In the genomic region with DNA sequence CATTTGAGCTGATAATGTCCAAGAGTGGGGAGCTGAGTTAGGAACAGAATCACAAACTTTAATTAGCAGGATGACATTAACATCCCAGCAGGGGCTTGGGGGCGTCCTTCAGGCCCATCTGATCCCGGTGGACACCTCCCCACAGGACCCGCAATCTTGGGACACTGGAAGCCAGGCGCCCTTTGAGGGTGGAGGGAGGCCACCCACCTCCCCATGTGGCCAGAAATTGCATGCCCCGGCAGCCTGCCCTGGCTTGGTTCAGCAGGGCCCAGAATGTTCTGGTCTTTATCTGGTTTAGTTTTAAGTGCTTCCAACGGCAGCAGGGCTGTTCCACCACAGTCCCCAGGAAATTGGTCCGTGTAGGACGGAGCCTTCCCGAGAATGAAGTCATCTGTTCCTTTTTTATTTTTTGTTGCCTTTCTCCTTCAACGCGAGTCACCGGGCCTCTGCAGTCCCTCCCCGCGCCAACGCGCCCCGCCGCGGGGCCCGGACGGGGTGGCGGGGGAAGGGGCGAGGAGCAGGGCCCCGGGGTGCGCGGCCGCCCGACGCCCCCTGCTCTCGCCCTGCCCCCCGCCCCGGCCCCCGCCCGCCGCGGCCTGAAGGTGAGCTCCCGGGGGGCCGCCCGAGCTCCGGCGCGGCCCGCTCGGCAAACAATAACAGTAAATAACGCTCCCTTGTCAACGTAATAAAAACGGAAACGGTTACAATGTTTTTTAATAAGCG, we compare ENCODE assay signal across 8 cellular contexts.
DNase-seq lines count a peak whose midpoint lies in the region; ATAC-seq, FAIRE-seq and TF ChIP-seq lines count a peak whose summit lies in the region.

No MANE protein-coding gene starts in this region.

- intact Hi-C loops in PC-9 (cut with micrococcal nuclease; ENCODE audit: unreplicated experiment) = loop anchor here (1.0 to 10.0 kb wide), 4 partner anchors 30 to 79 kb away; no protein-coding TSS in a partner anchor

- DNase-seq in AG09309 (ENCODE audit: low read depth) (peak; percentile 42), PC-9 (peak; percentile 57 to 58), cardiac muscle cell (ENCODE audit: low read depth in 1 of 2, low spot score in 1 of 2) (peak; percentile 79 to 89), osteoblast (ENCODE audit: insufficient read length, low spot score, missing footprints) (peak; percentile 95), urothelium cell line (ENCODE audit: low spot score) (peak; percentile 61)
- DNase-seq in activated naive CD8-positive, alpha-beta T cell treated with anti-CD3 and anti-CD28 coated beads for 36 hours = no peak

- H3K4me2 ChIP-seq in PC-9 (peak overlapping the region; percentile 76), osteoblast (ENCODE audit: insufficient read depth, low read length) (peak overlapping the region; percentile 57)

- CTCF ChIA-PET in PC-9 (lab: Charles Lee) = no interaction called here

- BruUV-seq in PC-9 (replicated peaks; lab: Mats Ljungman, UMichigan) = TSS peak; percentile 92

- H3K27ac ChIP-seq in PC-9 (peak overlapping the region; percentile 85), cardiac muscle cell (peak overlapping the region; percentile 99), osteoblast (ENCODE audit: low read depth, low read length) (peak overlapping the region; percentile 99)

- H2AFZ ChIP-seq in PC-9 (peak overlapping the region; percentile 97), osteoblast (ENCODE audit: low read length) (peak overlapping the region; percentile 83)

- H3K79me2 ChIP-seq in PC-9 (ENCODE audit: low read depth) = no peaks in the 10 kb centered on the region
- no peaks in the 10 kb centered on the region for H3K79me2 ChIP-seq in osteoblast (ENCODE audit: insufficient read depth, low read length)

- H3K4me1 ChIP-seq in PC-9 (replicated peaks; ENCODE audit: insufficient read depth) = peaks cover 25% of the 10 kb centered on the region
- H3K4me1 ChIP-seq in cardiac muscle cell (ENCODE audit: low read depth) = peaks cover 35% of the 10 kb centered on the region
- H3K4me1 ChIP-seq in osteoblast (ENCODE audit: insufficient read depth, low read length) = peaks cover 13% of the 10 kb centered on the region

- peaks cover 8% of the 10 kb centered on the region for H3K36me3 Mint-ChIP-seq in activated naive CD8-positive, alpha-beta T cell treated with anti-CD3 and anti-CD28 coated beads for 36 hours

- no peaks in the 10 kb centered on the region for H3K36me3 ChIP-seq in PC-9 (ENCODE audit: low read depth)
- H3K36me3 ChIP-seq in cardiac muscle cell = no peaks in the 10 kb centered on the region
- H3K36me3 ChIP-seq in osteoblast (ENCODE audit: insufficient read depth, low read length) = no peaks in the 10 kb centered on the region

- H3K9me3 ChIP-seq in PC-9 (ENCODE audit: insufficient read depth, low read depth) (no peaks in the 10 kb centered on the region), cardiac muscle cell (ENCODE audit: low read depth) (no peaks in the 10 kb centered on the region), osteoblast (ENCODE audit: low read depth, low read length) (no peaks in the 10 kb centered on the region)

- TF ChIP-seq CTCF in AG09309 (IDR thresholded peaks at IDR 0.05; ENCODE audit: control insufficient read depth, insufficient read depth, low read depth, low read length, missing control alignments) = no peak
- TF ChIP-seq CTCF in PC-9 (conservative IDR thresholded peaks at IDR 0.05) = no peak
- no peak for TF ChIP-seq CTCF in cardiac muscle cell (IDR thresholded peaks at IDR 0.05; ENCODE audit: low read depth, low read length)
- no peak for TF ChIP-seq CTCF in osteoblast (IDR thresholded peaks at IDR 0.05; ENCODE audit: extremely low read depth, low read depth, low read length)

- H4K20me1 ChIP-seq in PC-9 (ENCODE audit: insufficient read depth) = no peaks in the 10 kb centered on the region
- no peaks in the 10 kb centered on the region for H4K20me1 ChIP-seq in osteoblast (ENCODE audit: insufficient read depth, low read length)

- no peaks in the 10 kb centered on the region for H3K27me3 ChIP-seq in PC-9 (ENCODE audit: insufficient read depth, low read depth)
- no peaks in the 10 kb centered on the region for H3K27me3 ChIP-seq in cardiac muscle cell
- H3K27me3 ChIP-seq in osteoblast (ENCODE audit: insufficient read depth, low read length) = no peaks in the 10 kb centered on the region

- peaks cover 24% of the 10 kb centered on the region; the same call in 1 of the 2 replicates for H3F3A ChIP-seq in PC-9 (ENCODE audit: insufficient read depth, low read depth)

- no peak for FAIRE-seq in urothelium cell line (lab: Jason Lieb, UNC)

- H3K9me3 Mint-ChIP-seq in activated naive CD8-positive, alpha-beta T cell treated with anti-CD3 and anti-CD28 coated beads for 36 hours = peaks cover 9% of the 10 kb centered on the region

- H3K27me3 Mint-ChIP-seq in activated naive CD8-positive, alpha-beta T cell treated with anti-CD3 and anti-CD28 coated beads for 36 hours = no peaks in the 10 kb centered on the region

- peak overlapping the region; percentile 67 for H3K4me3 Mint-ChIP-seq in activated naive CD8-positive, alpha-beta T cell treated with anti-CD3 and anti-CD28 coated beads for 36 hours

- H3K27ac Mint-ChIP-seq in activated naive CD8-positive, alpha-beta T cell treated with anti-CD3 and anti-CD28 coated beads for 36 hours = peak overlapping the region; percentile 92

- H3K4me1 Mint-ChIP-seq in activated naive CD8-positive, alpha-beta T cell treated with anti-CD3 and anti-CD28 coated beads for 36 hours = peaks cover 13% of the 10 kb centered on the region

- peak; percentile 7 for ATAC-seq in GM18873 (IDR thresholded peaks at IDR 0.05; ENCODE audit: low FRiP score, unreplicated experiment)
- ATAC-seq in HG03175 (IDR thresholded peaks at IDR 0.05; ENCODE audit: unreplicated experiment) = peak; percentile 8

- H3K9me2 ChIP-seq in PC-9 (ENCODE audit: insufficient read depth) = no peaks in the 10 kb centered on the region

- peak overlapping the region; percentile 37 for H3K4me3 ChIP-seq in AG09309 (ENCODE audit: control insufficient read depth, low read depth, low read length)
- peak overlapping the region; percentile 77; the same call in 1 of the 2 replicates for H3K4me3 ChIP-seq in PC-9
- H3K4me3 ChIP-seq in cardiac muscle cell = peak overlapping the region; percentile 34
- peak overlapping the region; percentile 71 for H3K4me3 ChIP-seq in osteoblast (ENCODE audit: insufficient read depth, low read length)

- POLR2A ChIA-PET in PC-9 (lab: Charles Lee; ENCODE audit: unreplicated experiment) = interaction anchor here (0.6 to 0.7 kb wide), 6 partner anchors 9 to 242 kb away, joined by 3 to 20 read pairs (median 4); partner anchors contain the start of gene IER5L
